9 cellular contexts compared by ENCODE assay signal in the genomic region with DNA sequence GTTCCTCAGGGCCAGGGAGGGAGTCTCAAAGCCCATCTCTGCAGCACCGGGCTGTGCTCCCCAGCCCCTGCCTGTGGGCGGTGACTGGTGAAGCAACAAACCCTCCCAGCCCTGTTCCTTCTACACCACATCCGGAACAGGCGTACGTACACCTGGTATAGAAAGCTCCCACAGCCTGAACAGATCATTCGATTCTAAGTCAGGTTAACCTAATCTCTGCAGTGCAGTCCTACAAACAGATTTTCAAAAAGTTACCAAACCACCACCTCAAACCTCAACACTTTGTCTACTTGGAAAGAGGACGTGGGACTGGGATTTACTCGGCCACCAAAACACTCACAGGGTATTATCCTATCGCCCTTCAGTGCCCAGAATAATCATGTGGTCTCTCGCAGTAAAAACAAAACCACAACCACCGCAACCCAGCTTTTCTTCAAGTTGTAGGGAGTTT.
DNase-seq lines count a peak whose midpoint lies in the region; ATAC-seq and TF ChIP-seq lines count a peak whose summit lies in the region.
"Had no signal": no experiment of that assay in that cellular context is flagged by ENCODE, and none has a peak within 500 bp of the region (broad histone marks: within the 10 kb centered on the region; RNA-seq: fewer than 3 reads in every experiment).

No MANE protein-coding gene starts in this region.

- 79 to 84% (median 81%) methylated on average over 10 to 11 of the region's 11 CpGs for WGBS in adrenal gland, 4 donors

- no peak overlapping the region for H3K4me3 ChIP-seq in Karpas-422 (ENCODE audit: low read length)
- no peak overlapping the region for H3K4me3 ChIP-seq in adrenal gland

- TF ChIP-seq CTCF in nephron (IDR thresholded peaks at IDR 0.05; ENCODE audit: unreplicated experiment in 3 of 3) (no peak), adrenal gland (IDR thresholded peaks at IDR 0.05) (no peak)

- H4K20me1 ChIP-seq in Karpas-422 (ENCODE audit: insufficient read depth, low read depth, low read length), result no peaks in the 10 kb centered on the region

- no peak overlapping the region for H3K9ac ChIP-seq in Karpas-422 (ENCODE audit: low read length)

- H3K27me3 Mint-ChIP-seq in activated T-cell treated with anti-CD3 and anti-CD28 coated beads, Interleukin-2, amount 50 U/mL, for 4 hours (ENCODE audit: low read depth), result no peaks in the 10 kb centered on the region
- H3K27me3 Mint-ChIP-seq in nephron (ENCODE audit: low read depth), result no peaks in the 10 kb centered on the region

- H3K9me3 ChIP-seq in Karpas-422 (ENCODE audit: low read length), result peaks cover 10% of the 10 kb centered on the region
- no peaks in the 10 kb centered on the region for H3K9me3 ChIP-seq in adrenal gland (replicated peaks in 1 of 3)

- intact Hi-C loops in adrenal gland (cut with DNase I), result no loop called here

- H3K36me3 ChIP-seq in Karpas-422 (ENCODE audit: insufficient read depth, low read length) (no peaks in the 10 kb centered on the region), adrenal gland (replicated peaks in 1 of 2) (no peaks in the 10 kb centered on the region)

- peak overlapping the region; percentile 9 to 64 (median 15) for H3K27ac Mint-ChIP-seq in nephron

- peak; percentile 27 for DNase-seq in NCI-H2107 treated with DMSO at 0.1 percent for 48 hours (lab: John Stamatoyannopoulos, UW; ENCODE audit: unreplicated experiment)
- no peak for DNase-seq in NCI-H2107 (lab: John Stamatoyannopoulos, UW)
- DNase-seq in Karpas-422, result peak; percentile 41
- DNase-seq in activated T-cell treated with anti-CD3 and anti-CD28 coated beads, Interleukin-2, amount 50 U/mL, for 4 hours, result peak; percentile 42
- no peak for DNase-seq in adrenal gland
- DNase-seq in COLO668 (lab: John Stamatoyannopoulos, UW; ENCODE audit: unreplicated experiment), result no peak
- no peak for DNase-seq in pons (ENCODE audit: low spot score)

- no peaks in the 10 kb centered on the region for H3K9me2 ChIP-seq in Karpas-422 (replicated peaks; ENCODE audit: insufficient read depth, low read length)

- no peak overlapping the region for H3K4me2 ChIP-seq in Karpas-422 (ENCODE audit: low read depth, low read length, poor library complexity, severe bottlenecking)

- H3K4me1 ChIP-seq in Karpas-422 (ENCODE audit: low read length) (no peaks in the 10 kb centered on the region), adrenal gland (replicated peaks in 1 of 2) (peaks cover 0 to 6% of the 10 kb centered on the region in 2 donors)

- H3K4me3 Mint-ChIP-seq in activated T-cell treated with anti-CD3 and anti-CD28 coated beads, Interleukin-2, amount 50 U/mL, for 4 hours, result peak overlapping the region; percentile 63
- no peak overlapping the region for H3K4me3 Mint-ChIP-seq in nephron

- TF ChIP-seq POLR2A in adrenal gland (IDR thresholded peaks at IDR 0.05), result no peak

- peak; percentile 97 to 98 for ATAC-seq in activated T-cell treated with anti-CD3 and anti-CD28 coated beads, Interleukin-2, amount 50 U/mL, for 4 hours

- H3K36me3 Mint-ChIP-seq in activated T-cell treated with anti-CD3 and anti-CD28 coated beads, Interleukin-2, amount 50 U/mL, for 4 hours (ENCODE audit: insufficient read depth), result no peaks in the 10 kb centered on the region
- H3K36me3 Mint-ChIP-seq in nephron (ENCODE audit: low read depth), result peaks cover 14% of the 10 kb centered on the region

- no peak overlapping the region for H2AFZ ChIP-seq in Karpas-422 (ENCODE audit: low read length)

- H3K27me3 ChIP-seq in Karpas-422 (ENCODE audit: low read length) (no peaks in the 10 kb centered on the region), adrenal gland (no peaks in the 10 kb centered on the region)

- no peaks in the 10 kb centered on the region for H3K79me2 ChIP-seq in Karpas-422 (ENCODE audit: low read length)

- no peak overlapping the region for H3K27ac ChIP-seq in Karpas-422 (ENCODE audit: low read length)
- no peak overlapping the region for H3K27ac ChIP-seq in adrenal gland
- H3K27ac ChIP-seq: 22Rv1 had no signal

- no peaks in the 10 kb centered on the region for H3K9me3 Mint-ChIP-seq in activated T-cell treated with anti-CD3 and anti-CD28 coated beads, Interleukin-2, amount 50 U/mL, for 4 hours
- H3K9me3 Mint-ChIP-seq in nephron, result no peaks in the 10 kb centered on the region

- peaks cover 57% of the 10 kb centered on the region for H3K4me1 Mint-ChIP-seq in activated T-cell treated with anti-CD3 and anti-CD28 coated beads, Interleukin-2, amount 50 U/mL, for 4 hours (ENCODE audit: low read depth)
- H3K4me1 Mint-ChIP-seq in nephron, result peaks cover 39% of the 10 kb centered on the region

Comparison
In these comparisons a context has a peak if more than half of its experiments do, and no peak if none do; other contexts are left out.
1. DNase-seq: peak in NCI-H2107 treated with DMSO at 0.1 percent for 48 hours (single experiment), Karpas-422 (single experiment) and activated T-cell treated with anti-CD3 and anti-CD28 coated beads, Interleukin-2, amount 50 U/mL, for 4 hours (single experiment); none in NCI-H2107 (single experiment), adrenal gland (0 of 7), COLO668 (single experiment) and pons (single experiment).